ENCODE assay signal across 2 cellular contexts in the genomic region with DNA sequence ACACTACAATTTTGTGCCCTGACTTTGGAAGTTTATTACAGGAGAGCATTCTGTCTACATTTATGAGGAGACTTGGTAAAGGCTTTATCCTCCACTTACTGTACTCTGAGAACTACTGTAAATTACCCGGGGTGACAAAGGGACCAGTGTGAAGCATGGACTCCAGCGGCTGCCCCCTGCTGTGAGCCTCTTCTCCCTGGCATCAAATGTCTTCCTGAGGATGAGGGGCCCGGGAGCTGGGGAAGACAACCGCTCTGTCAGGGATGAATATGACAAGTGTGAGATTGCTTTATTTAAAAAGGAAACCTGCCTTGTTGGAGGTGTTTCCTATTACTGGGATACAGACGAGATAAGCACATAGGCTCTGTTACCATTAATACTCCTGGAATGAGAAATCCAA.
TF ChIP-seq lines count a peak whose summit lies in the region.

No MANE protein-coding gene starts in this region.

TF ChIP-seq in HEK293, 187 proteins besides CTCF, POLR2A, EP300 and RAD21 (continued from another document):
- TF ChIP-seq, protein P1, sequence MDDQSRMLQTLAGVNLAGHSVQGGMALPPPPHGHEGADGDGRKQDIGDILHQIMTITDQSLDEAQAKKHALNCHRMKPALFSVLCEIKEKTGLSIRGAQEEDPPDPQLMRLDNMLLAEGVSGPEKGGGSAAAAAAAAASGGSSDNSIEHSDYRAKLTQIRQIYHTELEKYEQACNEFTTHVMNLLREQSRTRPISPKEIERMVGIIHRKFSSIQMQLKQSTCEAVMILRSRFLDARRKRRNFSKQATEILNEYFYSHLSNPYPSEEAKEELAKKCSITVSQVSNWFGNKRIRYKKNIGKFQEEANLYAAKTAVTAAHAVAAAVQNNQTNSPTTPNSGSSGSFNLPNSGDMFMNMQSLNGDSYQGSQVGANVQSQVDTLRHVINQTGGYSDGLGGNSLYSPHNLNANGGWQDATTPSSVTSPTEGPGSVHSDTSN (CRISPR knock-in tag; IDR thresholded peaks at IDR 0.05): no peak
- TF ChIP-seq SCRT1 (tag by site-specific recombination; IDR thresholded peaks at IDR 0.05; ENCODE audit: borderline replicate concordance) (no peak), ZIC2 (tag by site-specific recombination; IDR thresholded peaks at IDR 0.05) (peak; percentile 30; the same call in 1 of the 2 replicates)

TF ChIP-seq in HepG2, 621 proteins besides CTCF, POLR2A, EP300 and RAD21 (continued from another document):
- TF ChIP-seq, protein P2, sequence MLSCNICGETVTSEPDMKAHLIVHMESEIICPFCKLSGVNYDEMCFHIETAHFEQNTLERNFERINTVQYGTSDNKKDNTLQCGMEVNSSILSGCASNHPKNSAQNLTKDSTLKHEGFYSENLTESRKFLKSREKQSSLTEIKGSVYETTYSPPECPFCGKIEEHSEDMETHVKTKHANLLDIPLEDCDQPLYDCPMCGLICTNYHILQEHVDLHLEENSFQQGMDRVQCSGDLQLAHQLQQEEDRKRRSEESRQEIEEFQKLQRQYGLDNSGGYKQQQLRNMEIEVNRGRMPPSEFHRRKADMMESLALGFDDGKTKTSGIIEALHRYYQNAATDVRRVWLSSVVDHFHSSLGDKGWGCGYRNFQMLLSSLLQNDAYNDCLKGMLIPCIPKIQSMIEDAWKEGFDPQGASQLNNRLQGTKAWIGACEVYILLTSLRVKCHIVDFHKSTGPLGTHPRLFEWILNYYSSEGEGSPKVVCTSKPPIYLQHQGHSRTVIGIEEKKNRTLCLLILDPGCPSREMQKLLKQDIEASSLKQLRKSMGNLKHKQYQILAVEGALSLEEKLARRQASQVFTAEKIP (CRISPR knock-in tag; IDR thresholded peaks at IDR 0.05; ENCODE audit: borderline replicate concordance): no peak
- TF ChIP-seq ZMYM2 (CRISPR knock-in tag; IDR thresholded peaks at IDR 0.05): no peak
- TF ChIP-seq, protein P3, sequence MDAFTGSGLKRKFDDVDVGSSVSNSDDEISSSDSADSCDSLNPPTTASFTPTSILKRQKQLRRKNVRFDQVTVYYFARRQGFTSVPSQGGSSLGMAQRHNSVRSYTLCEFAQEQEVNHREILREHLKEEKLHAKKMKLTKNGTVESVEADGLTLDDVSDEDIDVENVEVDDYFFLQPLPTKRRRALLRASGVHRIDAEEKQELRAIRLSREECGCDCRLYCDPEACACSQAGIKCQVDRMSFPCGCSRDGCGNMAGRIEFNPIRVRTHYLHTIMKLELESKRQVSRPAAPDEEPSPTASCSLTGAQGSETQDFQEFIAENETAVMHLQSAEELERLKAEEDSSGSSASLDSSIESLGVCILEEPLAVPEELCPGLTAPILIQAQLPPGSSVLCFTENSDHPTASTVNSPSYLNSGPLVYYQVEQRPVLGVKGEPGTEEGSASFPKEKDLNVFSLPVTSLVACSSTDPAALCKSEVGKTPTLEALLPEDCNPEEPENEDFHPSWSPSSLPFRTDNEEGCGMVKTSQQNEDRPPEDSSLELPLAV (CRISPR knock-in tag; conservative IDR thresholded peaks at IDR 0.05; ENCODE audit: low read depth): no peak
- TF ChIP-seq, protein P4, sequence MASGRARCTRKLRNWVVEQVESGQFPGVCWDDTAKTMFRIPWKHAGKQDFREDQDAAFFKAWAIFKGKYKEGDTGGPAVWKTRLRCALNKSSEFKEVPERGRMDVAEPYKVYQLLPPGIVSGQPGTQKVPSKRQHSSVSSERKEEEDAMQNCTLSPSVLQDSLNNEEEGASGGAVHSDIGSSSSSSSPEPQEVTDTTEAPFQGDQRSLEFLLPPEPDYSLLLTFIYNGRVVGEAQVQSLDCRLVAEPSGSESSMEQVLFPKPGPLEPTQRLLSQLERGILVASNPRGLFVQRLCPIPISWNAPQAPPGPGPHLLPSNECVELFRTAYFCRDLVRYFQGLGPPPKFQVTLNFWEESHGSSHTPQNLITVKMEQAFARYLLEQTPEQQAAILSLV (CRISPR knock-in tag; IDR thresholded peaks at IDR 0.05; ENCODE audit: borderline replicate concordance): no peak
- TF ChIP-seq, protein P5, sequence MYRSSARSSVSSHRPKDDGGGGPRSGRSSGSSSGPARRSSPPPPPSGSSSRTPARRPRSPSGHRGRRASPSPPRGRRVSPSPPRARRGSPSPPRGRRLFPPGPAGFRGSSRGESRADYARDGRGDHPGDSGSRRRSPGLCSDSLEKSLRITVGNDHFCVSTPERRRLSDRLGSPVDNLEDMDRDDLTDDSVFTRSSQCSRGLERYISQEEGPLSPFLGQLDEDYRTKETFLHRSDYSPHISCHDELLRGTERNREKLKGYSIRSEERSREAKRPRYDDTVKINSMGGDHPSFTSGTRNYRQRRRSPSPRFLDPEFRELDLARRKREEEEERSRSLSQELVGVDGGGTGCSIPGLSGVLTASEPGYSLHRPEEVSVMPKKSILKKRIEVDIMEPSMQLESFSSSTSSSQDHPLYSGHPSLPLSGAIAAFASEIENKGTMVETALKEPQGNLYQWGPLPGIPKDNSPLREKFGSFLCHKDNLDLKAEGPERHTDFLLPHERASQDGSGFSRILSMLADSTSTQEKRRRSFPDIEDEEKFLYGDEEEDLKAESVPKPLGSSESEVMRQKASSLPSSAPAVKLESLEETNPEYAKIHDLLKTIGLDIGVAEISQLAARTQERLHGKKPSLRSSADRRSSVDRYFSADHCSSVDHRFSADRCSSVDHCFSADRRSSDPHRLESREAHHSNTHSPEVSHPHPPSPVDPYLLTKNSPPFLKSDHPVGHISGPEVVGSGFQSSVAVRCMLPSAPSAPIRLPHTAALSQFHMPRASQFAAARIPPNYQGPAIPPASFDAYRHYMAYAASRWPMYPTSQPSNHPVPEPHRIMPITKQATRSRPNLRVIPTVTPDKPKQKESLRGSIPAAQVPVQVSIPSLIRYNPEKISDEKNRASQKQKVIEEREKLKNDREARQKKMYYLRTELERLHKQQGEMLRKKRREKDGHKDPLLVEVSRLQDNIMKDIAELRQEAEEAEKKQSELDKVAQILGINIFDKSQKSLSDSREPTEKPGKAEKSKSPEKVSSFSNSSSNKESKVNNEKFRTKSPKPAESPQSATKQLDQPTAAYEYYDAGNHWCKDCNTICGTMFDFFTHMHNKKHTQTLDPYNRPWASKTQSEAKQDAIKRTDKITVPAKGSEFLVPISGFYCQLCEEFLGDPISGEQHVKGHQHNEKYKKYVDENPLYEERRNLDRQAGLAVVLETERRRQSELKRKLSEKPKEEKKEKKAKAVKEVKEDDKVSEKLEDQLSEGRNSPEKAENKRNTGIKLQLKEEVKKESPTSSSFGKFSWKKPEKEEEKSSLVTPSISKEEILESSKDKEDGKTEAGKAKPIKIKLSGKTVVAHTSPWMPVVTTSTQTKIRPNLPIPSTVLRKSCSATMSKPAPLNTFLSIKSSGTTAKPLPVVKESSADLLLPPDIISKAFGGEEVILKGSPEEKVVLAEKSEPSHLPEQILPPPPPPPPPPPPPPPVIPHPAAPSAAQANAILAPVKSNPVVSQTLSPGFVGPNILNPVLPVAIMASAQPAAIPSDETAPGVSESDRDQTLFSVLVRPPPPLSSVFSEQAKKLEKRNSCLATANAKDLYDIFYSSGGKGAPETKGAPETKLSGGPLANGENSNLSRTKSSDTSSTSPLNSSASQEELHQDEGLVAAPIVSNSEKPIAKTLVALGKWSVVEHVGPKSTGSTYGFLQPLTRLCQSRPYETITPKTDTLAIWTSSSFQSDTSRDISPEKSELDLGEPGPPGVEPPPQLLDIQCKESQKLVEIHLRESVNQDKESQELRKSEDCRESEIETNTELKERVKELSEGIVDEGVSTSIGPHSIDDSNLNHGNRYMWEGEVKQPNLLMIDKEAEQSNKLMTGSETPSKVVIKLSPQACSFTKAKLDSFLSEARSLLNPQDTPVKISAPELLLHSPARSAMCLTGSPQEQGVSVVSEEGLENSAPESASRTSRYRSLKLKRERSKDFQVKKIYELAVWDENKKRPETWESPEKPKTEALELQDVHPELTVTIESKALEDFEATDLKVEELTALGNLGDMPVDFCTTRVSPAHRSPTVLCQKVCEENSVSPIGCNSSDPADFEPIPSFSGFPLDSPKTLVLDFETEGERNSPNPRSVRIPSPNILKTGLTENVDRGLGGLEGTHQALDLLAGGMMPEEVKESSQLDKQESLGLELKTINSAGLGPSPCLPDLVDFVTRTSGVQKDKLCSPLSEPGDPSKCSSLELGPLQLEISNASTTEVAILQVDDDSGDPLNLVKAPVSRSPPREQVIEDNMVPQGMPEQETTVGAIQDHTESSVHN (CRISPR knock-in tag; IDR thresholded peaks at IDR 0.05): no peak
- TF ChIP-seq CENPT (CRISPR knock-in tag; IDR thresholded peaks at IDR 0.05; ENCODE audit: low read depth): no peak
